ENCODE assay signal across 8 cellular contexts in genomic region chr3:128075516-128076464, GRCh38. TPM values are rescaled to one million over a fixed set of nuclear protein-coding genes. Genes with fewer than 3 reads are reported as not detected.
DNase-seq lines count a peak whose midpoint lies in the region; ATAC-seq and TF ChIP-seq lines count a peak whose summit lies in the region.

No MANE protein-coding gene starts in this region.

- H3K36me3 ChIP-seq in right lobe of liver (peaks cover under 1 to 14% (median 3%) of the 10 kb centered on the region in 4 donors), Caco-2 (ENCODE audit: control insufficient read depth, insufficient read depth, low read length) (no peaks in the 10 kb centered on the region; the same call in 1 of the 2 replicates)

- peak overlapping the region; percentile 42 for H3K27ac Mint-ChIP-seq in activated CD4-positive, alpha-beta memory T cell treated with anti-CD3 and anti-CD28 coated beads for 36 hours
- no peak overlapping the region for H3K27ac Mint-ChIP-seq in Caco-2 (ENCODE audit: unreplicated experiment)

- peaks cover 21% of the 10 kb centered on the region for H3K4me1 Mint-ChIP-seq in activated CD4-positive, alpha-beta memory T cell treated with anti-CD3 and anti-CD28 coated beads for 36 hours (ENCODE audit: low read depth)
- H3K4me1 Mint-ChIP-seq in Caco-2 (ENCODE audit: low read depth, unreplicated experiment): peaks cover 6% of the 10 kb centered on the region

- intact Hi-C loops in activated CD4-positive, alpha-beta memory T cell treated with anti-CD3 and anti-CD28 coated beads for 36 hours (cut with micrococcal nuclease): loop anchor here (2.0 to 10.0 kb wide), 4 partner anchors 21 to 539 kb away; partner anchors contain the start of gene GATA2
- intact Hi-C loops in right lobe of liver (cut with DNase I): loop anchor here in 1 of 2 donors (10.0 kb wide), 1 partner anchor 419 kb away; the partner anchor contains the start of gene GATA2
- intact Hi-C loops in Caco-2 (cut with micrococcal nuclease; ENCODE audit: unreplicated experiment): no loop called here

- no TSS peak for BruUV-seq in Caco-2 (replicated peaks; lab: Mats Ljungman, UMichigan)

- no peaks in the 10 kb centered on the region for H3K27me3 Mint-ChIP-seq in activated CD4-positive, alpha-beta memory T cell treated with anti-CD3 and anti-CD28 coated beads for 36 hours
- no peaks in the 10 kb centered on the region for H3K27me3 Mint-ChIP-seq in Caco-2 (ENCODE audit: insufficient read depth, unreplicated experiment)

- peak overlapping the region; percentile 6 to 38 (median 32) for H3K27ac ChIP-seq in right lobe of liver

- H3K9me3 ChIP-seq in right lobe of liver (no peaks in the 10 kb centered on the region), Caco-2 (no peaks in the 10 kb centered on the region)

- no peaks in the 10 kb centered on the region for H3K9me3 Mint-ChIP-seq in activated CD4-positive, alpha-beta memory T cell treated with anti-CD3 and anti-CD28 coated beads for 36 hours
- H3K9me3 Mint-ChIP-seq in Caco-2 (ENCODE audit: unreplicated experiment): no peaks in the 10 kb centered on the region

- WGBS in right lobe of liver (ENCODE audit: insufficient coverage, low coverage, low lambda C conversion rate, missing lambda C conversion rate): 12% methylated on average over 26 of the region's 78 CpGs

- H3K4me3 ChIP-seq in right lobe of liver: peak overlapping the region; percentile 39 to 45 (median 40)
- H3K4me3 ChIP-seq in Caco-2 (ENCODE audit: low read depth, low read length): no peak overlapping the region

- H3K27me3 ChIP-seq in right lobe of liver: no peaks in the 10 kb centered on the region
- H3K27me3 ChIP-seq in Caco-2 (replicated peaks; ENCODE audit: control insufficient read depth, insufficient read depth, low read length): no peaks in the 10 kb centered on the region

- POLR2A ChIA-PET in activated CD4-positive, alpha-beta memory T cell treated with anti-CD3 and anti-CD28 coated beads for 36 hours (lab: Charles Lee): interaction anchor here (0.6 to 1.0 kb wide), 2 partner anchors 22 to 52 kb away, joined by 3 read pairs; no protein-coding TSS in a partner anchor
- POLR2A ChIA-PET in Caco-2 (lab: Charles Lee): no interaction called here

- TF ChIP-seq CTCF in right lobe of liver (IDR thresholded peaks at IDR 0.05) (peak; percentile 95 to 100 (median 99)), Caco-2 (IDR thresholded peaks at IDR 0.05; ENCODE audit: insufficient read depth in 1 of 2, low read depth in 1 of 2, low read length in 1 of 2, severe bottlenecking in 1 of 2, unreplicated experiment in 1 of 2) (no peak)

- H3K4me1 ChIP-seq in right lobe of liver (peaks cover 0 to 50% (median 22%) of the 10 kb centered on the region in 4 donors), Caco-2 (peaks cover 5% of the 10 kb centered on the region; the same call in 1 of the 2 replicates)

- DNase-seq in COLO668 (lab: John Stamatoyannopoulos, UW; ENCODE audit: unreplicated experiment) (peak; percentile 83), NCI-H1417 treated with DMSO at 0.1 percent for 48 hours (lab: John Stamatoyannopoulos, UW) (peak; percentile 83), dermis microvascular lymphatic vessel endothelial cell (ENCODE audit: low read depth in 2 of 2) (peak; percentile 55 to 81), right lobe of liver (peak; percentile 91 to 93 (median 91)), Caco-2 (no peak)
- DNase-seq in activated CD4-positive, alpha-beta memory T cell treated with anti-CD3 and anti-CD28 coated beads for 36 hours: peak; percentile 87
- DNase-seq in stimulated activated CD4-positive, alpha-beta T cell treated with anti-CD3 and anti-CD28 coated beads, Interleukin-2, amount 100 ng/mL, for 48 hours: peak; percentile 82 to 89

- peaks cover 25% of the 10 kb centered on the region for H3K36me3 Mint-ChIP-seq in activated CD4-positive, alpha-beta memory T cell treated with anti-CD3 and anti-CD28 coated beads for 36 hours
- H3K36me3 Mint-ChIP-seq in Caco-2 (ENCODE audit: insufficient read depth, unreplicated experiment): peaks cover 51% of the 10 kb centered on the region

- ATAC-seq in GM21737 (IDR thresholded peaks at IDR 0.05; ENCODE audit: unreplicated experiment) (peak; percentile 50), right lobe of liver (peak; percentile 85 to 92 (median 89))

- H3K4me3 Mint-ChIP-seq in activated CD4-positive, alpha-beta memory T cell treated with anti-CD3 and anti-CD28 coated beads for 36 hours: peak overlapping the region; percentile 53
- H3K4me3 Mint-ChIP-seq in Caco-2 (ENCODE audit: unreplicated experiment): no peak overlapping the region

- TF ChIP-seq POLR2A in right lobe of liver (IDR thresholded peaks at IDR 0.05): peak; percentile 6

- CTCF ChIA-PET in activated CD4-positive, alpha-beta memory T cell treated with anti-CD3 and anti-CD28 coated beads for 36 hours (lab: Charles Lee): interaction anchor here (0.6 to 2.7 kb wide), 14 partner anchors 10 to 198 kb away, joined by 3 to 17 read pairs (median 4); no protein-coding TSS in a partner anchor
- CTCF ChIA-PET in Caco-2 (lab: Charles Lee): no interaction called here

RNA-seq across cellular contexts. Expression of gene SEC61A1, which starts 23.6 kb away (rescaled TPM):
- 100 to 1,000 TPM; 147 to 149 TPM for total RNA-seq in activated CD4-positive, alpha-beta memory T cell treated with anti-CD3 and anti-CD28 coated beads for 36 hours
- total RNA-seq in dermis microvascular lymphatic vessel endothelial cell (171 and 257 TPM in 2 replicates), right lobe of liver (100 to 1,000 TPM; 120 to 187 (median 151) TPM), Caco-2 (2022) (176 and 178 TPM in 2 replicates)

RNA-seq across cellular contexts. Expression of gene RUVBL1, which starts 47.8 kb away (rescaled TPM):
- 10 to 100 TPM; 81.6 to 87.0 TPM for total RNA-seq in activated CD4-positive, alpha-beta memory T cell treated with anti-CD3 and anti-CD28 coated beads for 36 hours
- 37.6 and 52.2 TPM in 2 replicates for total RNA-seq in dermis microvascular lymphatic vessel endothelial cell
- total RNA-seq in right lobe of liver: 10 to 100 TPM in 5 of 6 experiments, 1 to 10 TPM in 1; 8.6 to 20.3 (median 12.9) TPM
- 53.3 and 56.4 TPM in 2 replicates for total RNA-seq in Caco-2 (2022)

Comparison
In these comparisons a context has a peak if more than half of its experiments do, and no peak if none do; other contexts are left out.
1. DNase-seq: peak in COLO668 (single experiment), NCI-H1417 treated with DMSO at 0.1 percent for 48 hours (single experiment), activated CD4-positive, alpha-beta memory T cell treated with anti-CD3 and anti-CD28 coated beads for 36 hours (single experiment), dermis microvascular lymphatic vessel endothelial cell (2 of 2), right lobe of liver (3 of 3) and stimulated activated CD4-positive, alpha-beta T cell treated with anti-CD3 and anti-CD28 coated beads, Interleukin-2, amount 100 ng/mL, for 48 hours (2 of 2); none in Caco-2 (0 of 2).
2. CTCF ChIP-seq: peak in right lobe of liver (4 of 4); none in Caco-2 (0 of 2).